Comparison of ENCODE assay signal across 9 cellular contexts in genomic region chr1:98051065-98051675, GRCh38.
A peak's percentile ranks its signal among the peaks of the same experiment; 100 is the strongest.
DNase-seq lines count a peak whose midpoint lies in the region; ATAC-seq and TF ChIP-seq lines count a peak whose summit lies in the region.
"Had no signal": no experiment of that assay in that cellular context is flagged by ENCODE, and none has a peak within 500 bp of the region (broad histone marks: within the 10 kb centered on the region; RNA-seq: fewer than 3 reads in every experiment).

No MANE protein-coding gene starts in this region.

- H2BK12ac ChIP-seq in neuronal stem cell (ENCODE audit: low read length): no peak overlapping the region

- H3K14ac ChIP-seq in neuronal stem cell (ENCODE audit: low read length): no peak overlapping the region

- H4K8ac ChIP-seq in neuronal stem cell (ENCODE audit: low read depth, low read length): no peak overlapping the region

- H3K27me3 Mint-ChIP-seq in CD4-positive, alpha-beta T cell: peaks cover 98% of the 10 kb centered on the region

- H3K9me3 Mint-ChIP-seq in CD4-positive, alpha-beta T cell: peaks cover 2% of the 10 kb centered on the region
- H3K9me3 Mint-ChIP-seq: T-helper 1 cell treated with Interleukin-12 subunit alpha and Interleukin-12 subunit beta and Interleukin-4 antibody, amounts not matched to agents 30 μg/mL and 1 μg/mL, for 36 hours had no signal

- H3K4ac ChIP-seq in neuronal stem cell (ENCODE audit: low read length): no peak overlapping the region

- peak; percentile 94 for TF ChIP-seq CTCF in CD4-positive, alpha-beta T cell (IDR thresholded peaks at IDR 0.05)
- TF ChIP-seq CTCF in OCI-LY1 (IDR thresholded peaks at IDR 0.05; ENCODE audit: low read length) (peak; percentile 92), fibroblast of lung (conservative IDR thresholded peaks at IDR 0.05 in 1 of 2, IDR thresholded peaks at IDR 0.05 in 1 of 2; ENCODE audit: low read depth in 1 of 2, low read length in 2 of 2) (peak; percentile 98 to 99)

- intact Hi-C loops in CD4-positive, alpha-beta T cell (cut with DNase I, micrococcal nuclease): loop anchor here (1.0 to 10.0 kb wide), 7 partner anchors 293 to 1814 kb away; no protein-coding TSS in a partner anchor

- ATAC-seq in CD4-positive, alpha-beta T cell (ENCODE audit: poor library complexity): peak; percentile 43
- ATAC-seq in GM19043 (IDR thresholded peaks at IDR 0.05; ENCODE audit: low read depth, unreplicated experiment): peak; percentile 43

- H3K4me3 Mint-ChIP-seq in CD4-positive, alpha-beta T cell: no peak overlapping the region
- H3K4me3 Mint-ChIP-seq: T-helper 1 cell treated with Interleukin-12 subunit alpha and Interleukin-12 subunit beta and Interleukin-4 antibody, amounts not matched to agents 30 μg/mL and 1 μg/mL, for 36 hours had no signal

- H3K27ac ChIP-seq in CD4-positive, alpha-beta T cell (ENCODE audit: low read depth, low read length): no peak overlapping the region
- H3K27ac ChIP-seq in OCI-LY1 (ENCODE audit: low read depth, low read length, poor library complexity, severe bottlenecking): no peak overlapping the region
- no peak overlapping the region for H3K27ac ChIP-seq in fibroblast of lung (ENCODE audit: insufficient read depth, low read length)
- H3K27ac ChIP-seq in neuronal stem cell (replicated peaks; ENCODE audit: low read length): no peak overlapping the region

- no peak overlapping the region for H2AFZ ChIP-seq in OCI-LY1 (ENCODE audit: low read length)
- no peak overlapping the region for H2AFZ ChIP-seq in fibroblast of lung (ENCODE audit: low read length)
- no peak overlapping the region for H2AFZ ChIP-seq in neuronal stem cell (ENCODE audit: low read length)

- H3K79me2 ChIP-seq in OCI-LY1 (ENCODE audit: insufficient read depth, low read length): no peaks in the 10 kb centered on the region
- H3K79me2 ChIP-seq in fibroblast of lung (ENCODE audit: control insufficient read depth, insufficient read depth, low read length): peaks cover 4% of the 10 kb centered on the region

- no peaks in the 10 kb centered on the region for H3K79me1 ChIP-seq in neuronal stem cell (ENCODE audit: low read depth, low read length)

- no peak overlapping the region for H3K27ac Mint-ChIP-seq in CD4-positive, alpha-beta T cell
- H3K27ac Mint-ChIP-seq: T-helper 1 cell treated with Interleukin-12 subunit alpha and Interleukin-12 subunit beta and Interleukin-4 antibody, amounts not matched to agents 30 μg/mL and 1 μg/mL, for 36 hours had no signal

- no peaks in the 10 kb centered on the region for H3K36me3 Mint-ChIP-seq in CD4-positive, alpha-beta T cell (ENCODE audit: low read depth)

- peaks cover 41% of the 10 kb centered on the region for H3K4me1 Mint-ChIP-seq in CD4-positive, alpha-beta T cell (ENCODE audit: low read depth)

- H4K91ac ChIP-seq in neuronal stem cell (ENCODE audit: low read depth, low read length, poor library complexity): no peak overlapping the region

- H3F3A ChIP-seq in OCI-LY1 (ENCODE audit: insufficient read depth, low read length): no peaks in the 10 kb centered on the region

- H3K9ac ChIP-seq in OCI-LY1 (ENCODE audit: low read length): no peak overlapping the region
- no peak overlapping the region for H3K9ac ChIP-seq in fibroblast of lung (ENCODE audit: insufficient read depth, low read length)
- H3K9ac ChIP-seq in neuronal stem cell (ENCODE audit: low read depth, low read length, poor library complexity): no peak overlapping the region

- CTCF ChIA-PET in CD4-positive, alpha-beta T cell (lab: Charles Lee): interaction anchor here (0.7 to 2.1 kb wide), 6 partner anchors 8 to 1087 kb away, joined by 3 to 8 read pairs (median 4); no protein-coding TSS in a partner anchor

- no peak overlapping the region for H3K4me2 ChIP-seq in OCI-LY1 (ENCODE audit: low read length)
- no peak overlapping the region for H3K4me2 ChIP-seq in fibroblast of lung (ENCODE audit: extremely low read depth, insufficient read depth, low read length)
- no peak overlapping the region for H3K4me2 ChIP-seq in neuronal stem cell (ENCODE audit: insufficient read depth, low read length, poor library complexity, severe bottlenecking)

- H3K9me3 ChIP-seq in CD4-positive, alpha-beta T cell (ENCODE audit: control insufficient read depth, low read length): no peaks in the 10 kb centered on the region
- no peaks in the 10 kb centered on the region for H3K9me3 ChIP-seq in OCI-LY1 (ENCODE audit: low read length)
- no peaks in the 10 kb centered on the region for H3K9me3 ChIP-seq in fibroblast of lung (ENCODE audit: control insufficient read depth, insufficient read depth, low read depth, low read length)
- H3K9me3 ChIP-seq in neuronal stem cell (replicated peaks in 1 of 2; ENCODE audit: control insufficient read depth in 2 of 2, insufficient read depth in 1 of 2, low read depth in 1 of 2, low read length in 2 of 2): no peaks in the 10 kb centered on the region

- no peaks in the 10 kb centered on the region for H4K20me1 ChIP-seq in OCI-LY1 (ENCODE audit: insufficient read depth, low read length)
- H4K20me1 ChIP-seq in fibroblast of lung (ENCODE audit: control insufficient read depth, extremely low read depth, insufficient read depth, low read length): no peaks in the 10 kb centered on the region

- H2BK15ac ChIP-seq in neuronal stem cell (ENCODE audit: low read length): no peak overlapping the region

- H2BK5ac ChIP-seq in neuronal stem cell (ENCODE audit: low read length): no peak overlapping the region

- no peaks in the 10 kb centered on the region for H3K9me2 ChIP-seq in OCI-LY1 (ENCODE audit: low read depth, low read length)

- WGBS in neuronal stem cell (ENCODE audit: extremely low coverage in 2 of 2, insufficient read length in 2 of 2, insufficient replicate concordance in 1 of 2), 2 donors: no CpG with 5 or more reads among the region's 1 CpG

- H3K36me3 ChIP-seq in OCI-LY1 (ENCODE audit: insufficient read depth, low read length): no peaks in the 10 kb centered on the region
- H3K36me3 ChIP-seq in fibroblast of lung (ENCODE audit: control insufficient read depth, insufficient read depth, low read length): no peaks in the 10 kb centered on the region
- H3K36me3 ChIP-seq in neuronal stem cell (replicated peaks in 1 of 2; ENCODE audit: control insufficient read depth in 2 of 2, insufficient read depth in 2 of 2, low read length in 2 of 2): no peaks in the 10 kb centered on the region

- no peak overlapping the region for H3K23ac ChIP-seq in neuronal stem cell (ENCODE audit: low read depth, low read length, poor library complexity)

- no peak overlapping the region for H3K18ac ChIP-seq in neuronal stem cell (ENCODE audit: low read length)

- H3K4me3 ChIP-seq in OCI-LY1 (ENCODE audit: low read depth, low read length, poor library complexity, severe bottlenecking) (no peak overlapping the region), fibroblast of lung (replicated peaks in 1 of 4; ENCODE audit: control extremely low read depth in 1 of 4, insufficient read depth in 1 of 4, low read depth in 3 of 4, low read length in 4 of 4) (no peak overlapping the region), neuronal stem cell (ENCODE audit: low read length in 2 of 2) (no peak overlapping the region)

- no peaks in the 10 kb centered on the region for H3K4me1 ChIP-seq in OCI-LY1 (ENCODE audit: insufficient read depth, low read length, severe bottlenecking)
- peaks cover 14% of the 10 kb centered on the region for H3K4me1 ChIP-seq in fibroblast of lung (ENCODE audit: control insufficient read depth, extremely low read depth, insufficient read depth, low read length)
- peaks cover 2 to 4% of the 10 kb centered on the region in 2 donors for H3K4me1 ChIP-seq in neuronal stem cell (ENCODE audit: control insufficient read depth in 2 of 2, insufficient read depth in 1 of 2, low read depth in 1 of 2, low read length in 2 of 2)

- POLR2A ChIA-PET in CD4-positive, alpha-beta T cell (lab: Charles Lee): interaction anchor here (0.7 kb wide), 1 partner anchor 131 kb away, joined by 3 read pairs; the partner anchor contains the start of gene DPYD

- no peak overlapping the region for H2AK5ac ChIP-seq in neuronal stem cell (ENCODE audit: low read depth, low read length)

- no peak overlapping the region for H2BK120ac ChIP-seq in neuronal stem cell (ENCODE audit: low read depth, low read length)

- DNase-seq in CD4-positive, alpha-beta T cell: peak; percentile 54 to 73 (median 63)
- DNase-seq in HT1080 (ENCODE audit: low read depth) (peak; percentile 68), fibroblast of lung (ENCODE audit: low read depth in 2 of 2) (peak; percentile 70 to 86), neuronal stem cell (ENCODE audit: low spot score) (peak; percentile 65), ureter (ENCODE audit: low spot score) (peak; percentile 75)
- DNase-seq in activated T-cell treated with anti-CD3 and anti-CD28 coated beads, Interleukin-2, amount 50 U/mL, for 1 hour: peak; percentile 71

- peaks cover 93% of the 10 kb centered on the region for H3K27me3 ChIP-seq in CD4-positive, alpha-beta T cell (ENCODE audit: control insufficient read depth, insufficient read depth, low read length)
- H3K27me3 ChIP-seq in OCI-LY1 (ENCODE audit: insufficient read depth, low read length) (no peaks in the 10 kb centered on the region), fibroblast of lung (ENCODE audit: control insufficient read depth, insufficient read depth, low read length) (no peaks in the 10 kb centered on the region), neuronal stem cell (ENCODE audit: control insufficient read depth in 3 of 3, insufficient read depth in 3 of 3, low read depth in 1 of 3, low read length in 3 of 3) (peaks cover 2 to 21% (median 18%) of the 10 kb centered on the region in 3 experiments)
